ENCODE assay signal across 33 cellular contexts in genomic region chr5:53116597-53116996, GRCh38.
"Had no signal": no experiment of that assay in that cellular context is flagged by ENCODE, and none has a peak within 500 bp of the region (broad histone marks: within the 10 kb centered on the region; RNA-seq: fewer than 3 reads in every experiment).

No MANE protein-coding gene starts in this region.

- H3K27ac ChIP-seq: PC-9, RWPE1, WERI-Rb-1 had no signal

- FAIRE-seq: bronchial epithelial cell, RCC 7860 had no signal

- H3K4me2 ChIP-seq: PC-9 had no signal

- H3K27me3 ChIP-seq: MG63 had no signal

- DNase-seq: activated CD4-positive, alpha-beta memory T cell treated with anti-CD3 and anti-CD28 coated beads, Interleukin-2, amount 10 ng/mL, durations not matched to agents 7 days and 5 days; activated CD4-positive, alpha-beta T cell treated with anti-CD3 and anti-CD28 coated beads for 1 hour; activated CD4-positive, alpha-beta T cell treated with anti-CD3 and anti-CD28 coated beads for 48 hours; activated CD4-positive, CD25-positive, alpha-beta regulatory T cell; activated CD8-positive, alpha-beta memory T cell treated with anti-CD3 and anti-CD28 coated beads for 24 hours; activated CD8-positive, alpha-beta memory T cell treated with anti-CD3 and anti-CD28 coated beads, Interleukin-2, amount 10 ng/mL, durations not matched to agents 7 days and 5 days; activated CD8-positive, alpha-beta memory T cell treated with anti-CD3 and anti-CD28 coated beads, Interleukin-2, amount 50 U/mL, for 48 hours; activated effector memory CD4-positive, alpha-beta T cell treated with Interleukin-2 at 50 U/mL for 16 hours; activated naive CD4-positive, alpha-beta T cell treated with anti-CD3 and anti-CD28 coated beads, Interleukin-2, amount 10 ng/mL, durations not matched to agents 7 days and 5 days; activated naive CD8-positive, alpha-beta T cell treated with anti-CD3 and anti-CD28 coated beads, Interleukin-2, amount 50 U/mL, for 24 hours; activated T-cell treated with anti-CD3 and anti-CD28 coated beads, Interleukin-2, amount 50 U/mL, for 48 hours; anterior cingulate cortex; caudate nucleus; cerebellar nuclear complex; Kasumi-1; MG63; MV-4-11; NCI-H1092; NCI-H1694 treated with DMSO at 0.1 percent for 48 hours; NCI-H2029; NCI-H345; NCI-H524 treated with DMSO at 0.1 percent for 48 hours; NCI-H748 treated with DMSO at 0.1 percent for 48 hours; NK-92 treated with Interleukin-12 subunit alpha and Interleukin-12 subunit beta, amount 100 ng/mL, for 24 hours; PC-9; SIG-M5; SW 1271; T1000; WERI-Rb-1 had no signal

- ATAC-seq: activated CD8-positive, alpha-beta memory T cell treated with anti-CD3 and anti-CD28 coated beads, Interleukin-2, amount 10 ng/mL, durations not matched to agents 7 days and 5 days; activated naive CD8-positive, alpha-beta T cell treated with anti-CD3 and anti-CD28 coated beads, Interleukin-2, amount 50 U/mL, for 24 hours; Right ventricle myocardium inferior had no signal

- H3K36me3 ChIP-seq: MG63, WERI-Rb-1 had no signal

- H2AFZ ChIP-seq: PC-9 had no signal

- H3K9me3 ChIP-seq: MG63 had no signal

- H3K4me3 ChIP-seq: MG63, PC-9 had no signal
